Comparison of ENCODE assay signal across 8 cellular contexts in the genomic region with DNA sequence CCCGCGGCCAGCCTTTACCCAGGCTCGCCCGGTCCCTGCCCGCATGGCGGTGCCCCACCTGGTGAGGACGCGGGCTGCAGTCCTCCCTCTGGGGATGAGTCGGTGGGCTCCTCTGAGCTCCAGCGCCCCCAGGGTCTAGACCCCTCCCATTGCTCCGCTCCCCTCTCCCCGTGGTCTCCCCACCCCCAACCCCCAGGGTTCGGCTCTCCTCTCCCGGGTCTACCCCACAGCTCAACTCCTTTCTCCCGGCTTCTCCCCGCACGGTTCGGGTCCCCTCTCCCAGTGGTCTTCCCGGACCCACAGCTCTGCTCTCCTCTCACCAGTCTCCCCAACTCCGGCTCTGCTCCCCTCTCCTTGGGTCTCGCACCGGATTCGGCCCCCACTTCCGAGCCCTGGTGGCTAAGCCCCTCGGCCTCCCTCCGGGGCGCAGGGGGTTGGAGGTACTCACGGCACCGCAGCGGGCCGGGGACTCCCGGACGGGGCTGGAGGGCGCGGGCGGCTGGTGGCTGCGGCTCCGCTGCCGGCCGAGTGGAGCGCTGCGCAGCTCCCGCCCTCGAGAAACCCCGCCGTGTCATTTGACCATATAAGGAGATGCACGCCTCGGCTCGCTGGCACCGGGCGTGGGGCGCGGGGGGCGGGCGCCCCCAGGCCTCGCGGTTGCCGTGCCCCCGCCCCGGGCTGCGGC. TPM values are rescaled to one million over a fixed set of nuclear protein-coding genes. Genes with fewer than 3 reads are reported as not detected.
DNase-seq lines count a peak whose midpoint lies in the region; ATAC-seq lines count a peak whose summit lies in the region.

Gene FHL2 (minus strand): TSS at position 530 of the 685 bp plus-strand sequence. CDS start 12,535 bp downstream, outside the sequence.

- H3K27me3 Mint-ChIP-seq in activated CD8-positive, alpha-beta T cell treated with anti-CD3 and anti-CD28 coated beads, Interleukin-2, amount 10 ng/mL, durations not matched to agents 7 days and 5 days (ENCODE audit: low read depth) = peaks cover 31% of the 10 kb centered on the region
- peaks cover 22% of the 10 kb centered on the region for H3K27me3 Mint-ChIP-seq in memory B cell

- no peak within 1 kb of the TSS for H3K27ac Mint-ChIP-seq in activated CD8-positive, alpha-beta T cell treated with anti-CD3 and anti-CD28 coated beads, Interleukin-2, amount 10 ng/mL, durations not matched to agents 7 days and 5 days
- no peak within 1 kb of the TSS for H3K27ac Mint-ChIP-seq in memory B cell

- no peaks in the 10 kb centered on the region for H3K9me3 Mint-ChIP-seq in activated CD8-positive, alpha-beta T cell treated with anti-CD3 and anti-CD28 coated beads, Interleukin-2, amount 10 ng/mL, durations not matched to agents 7 days and 5 days (ENCODE audit: insufficient read depth)
- no peaks in the 10 kb centered on the region for H3K9me3 Mint-ChIP-seq in memory B cell

- peaks cover 2% of the 10 kb centered on the region for H3K36me3 Mint-ChIP-seq in activated CD8-positive, alpha-beta T cell treated with anti-CD3 and anti-CD28 coated beads, Interleukin-2, amount 10 ng/mL, durations not matched to agents 7 days and 5 days (ENCODE audit: low read depth)
- H3K36me3 Mint-ChIP-seq in memory B cell = peaks cover 2% of the 10 kb centered on the region

- CTCF ChIA-PET in activated CD8-positive, alpha-beta T cell treated with anti-CD3 and anti-CD28 coated beads, Interleukin-2, amount 10 ng/mL, durations not matched to agents 7 days and 5 days (lab: Charles Lee) = interaction anchor here (1.0 to 1.4 kb wide), 3 partner anchors 20 to 123 kb away, joined by 3 to 5 read pairs (median 4); no protein-coding TSS in a partner anchor

- POLR2A ChIA-PET in activated CD8-positive, alpha-beta T cell treated with anti-CD3 and anti-CD28 coated beads, Interleukin-2, amount 10 ng/mL, durations not matched to agents 7 days and 5 days (lab: Charles Lee) = interaction anchor here (0.6 kb wide), 1 partner anchor 9 kb away, joined by 3 read pairs; no protein-coding TSS in a partner anchor

- DNase-seq in ACHN (peak; percentile 88), NCI-H446 treated with DMSO at 0.1 percent for 48 hours (lab: John Stamatoyannopoulos, UW) (peak; percentile 58), memory B cell (ENCODE audit: low spot score in 2 of 2) (peak; percentile 32 to 60)
- DNase-seq in activated CD8-positive, alpha-beta T cell treated with anti-CD3 and anti-CD28 coated beads, Interleukin-2, amount 10 ng/mL, durations not matched to agents 7 days and 5 days = peak; percentile 75
- peak; percentile 57 for DNase-seq in effector CD8-positive, alpha-beta T cell (lab: John Stamatoyannopoulos, UW)
- DNase-seq in stimulated activated CD8-positive, alpha-beta memory T cell treated with anti-CD3 and anti-CD28 coated beads, Interleukin-15, amount 100 ng/mL, for 1 hour (ENCODE audit: low read depth) = peak; percentile 34

- ATAC-seq in GM18861 (IDR thresholded peaks at IDR 0.05; ENCODE audit: unreplicated experiment) (peak; percentile 98), HG03064 (IDR thresholded peaks at IDR 0.05; ENCODE audit: low read depth, unreplicated experiment) (peak; percentile 99), memory B cell (ENCODE audit: low read depth) (peak; percentile 98)
- peak; percentile 99 for ATAC-seq in activated CD8-positive, alpha-beta T cell treated with anti-CD3 and anti-CD28 coated beads, Interleukin-2, amount 10 ng/mL, durations not matched to agents 7 days and 5 days

- peaks cover 8% of the 10 kb centered on the region for H3K4me1 Mint-ChIP-seq in activated CD8-positive, alpha-beta T cell treated with anti-CD3 and anti-CD28 coated beads, Interleukin-2, amount 10 ng/mL, durations not matched to agents 7 days and 5 days (ENCODE audit: low read depth)
- H3K4me1 Mint-ChIP-seq in memory B cell = peaks cover 3% of the 10 kb centered on the region

- in situ Hi-C loops in ACHN (cut with HindIII; ENCODE audit: low pct_ligation_motif_present, low pct_unique_long_range_greater_than_20kb, low sequenced_read_pairs) = no loop called here

- peak within 1 kb of the TSS; percentile 74 for H3K4me3 Mint-ChIP-seq in activated CD8-positive, alpha-beta T cell treated with anti-CD3 and anti-CD28 coated beads, Interleukin-2, amount 10 ng/mL, durations not matched to agents 7 days and 5 days
- H3K4me3 Mint-ChIP-seq in memory B cell = peak within 1 kb of the TSS; percentile 75

RNA-seq across cellular contexts. Expression of gene FHL2, which starts in this region (rescaled TPM):
- 1 to 10 TPM; 1.9 to 2.2 TPM for total RNA-seq in activated CD8-positive, alpha-beta T cell treated with anti-CD3 and anti-CD28 coated beads, Interleukin-2, amount 10 ng/mL, durations not matched to agents 7 days and 5 days

Comparison
In these comparisons a context has a peak if more than half of its experiments do, and no peak if none do; other contexts are left out.
1. Peak in every context shown above with its lines: DNase-seq and ATAC-seq.
2. DNase-seq: peak in every context shown above with its lines; median percentile 88 in ACHN; 75 in activated CD8-positive, alpha-beta T cell treated with anti-CD3 and anti-CD28 coated beads, Interleukin-2, amount 10 ng/mL, durations not matched to agents 7 days and 5 days; 58 in NCI-H446 treated with DMSO at 0.1 percent for 48 hours; 57 in effector CD8-positive, alpha-beta T cell; 46 in memory B cell; 34 in stimulated activated CD8-positive, alpha-beta memory T cell treated with anti-CD3 and anti-CD28 coated beads, Interleukin-15, amount 100 ng/mL, for 1 hour.